Comparison of ENCODE assay signal across 8 cellular contexts in genomic region chr6:141562801-141563763, GRCh38.
A peak's percentile ranks its signal among the peaks of the same experiment; 100 is the strongest.
DNase-seq lines count a peak whose midpoint lies in the region; ATAC-seq and TF ChIP-seq lines count a peak whose summit lies in the region.

No MANE protein-coding gene starts in this region.

- H3K9ac ChIP-seq in skeletal muscle tissue (ENCODE audit: low read depth in 1 of 3, low read length in 3 of 3): peak overlapping the region; percentile 47 to 72 (median 50)

- peak overlapping the region; percentile 12 for H3K27ac Mint-ChIP-seq in T-helper 1 cell treated with Interleukin-12 subunit alpha and Interleukin-12 subunit beta and Interleukin-4 antibody, amounts not matched to agents 30 μg/mL and 1 μg/mL, for 36 hours

- H3K9me3 ChIP-seq in iPS DF 6.9 (ENCODE audit: control insufficient read depth, insufficient read depth, low read length): no peaks in the 10 kb centered on the region
- H3K9me3 ChIP-seq in skeletal muscle tissue (ENCODE audit: control insufficient read depth in 3 of 3, low read length in 3 of 3): no peaks in the 10 kb centered on the region

- ATAC-seq in HG02870 (IDR thresholded peaks at IDR 0.05; ENCODE audit: unreplicated experiment): peak; percentile 87

- H3K4me3 ChIP-seq in astrocyte of the cerebellum (ENCODE audit: low read depth, low read length): no peak overlapping the region
- H3K4me3 ChIP-seq in iPS DF 6.9 (ENCODE audit: low read length): no peak overlapping the region
- H3K4me3 ChIP-seq in skeletal muscle tissue (ENCODE audit: low read length in 3 of 3): peak overlapping the region; percentile 2 to 68 (median 38)

- H3K4me3 Mint-ChIP-seq in T-helper 1 cell treated with Interleukin-12 subunit alpha and Interleukin-12 subunit beta and Interleukin-4 antibody, amounts not matched to agents 30 μg/mL and 1 μg/mL, for 36 hours: peak overlapping the region; percentile 50

- peaks cover 14% of the 10 kb centered on the region for H3K4me1 Mint-ChIP-seq in T-helper 1 cell treated with Interleukin-12 subunit alpha and Interleukin-12 subunit beta and Interleukin-4 antibody, amounts not matched to agents 30 μg/mL and 1 μg/mL, for 36 hours (ENCODE audit: low read depth)

- H3K36me3 Mint-ChIP-seq in T-helper 1 cell treated with Interleukin-12 subunit alpha and Interleukin-12 subunit beta and Interleukin-4 antibody, amounts not matched to agents 30 μg/mL and 1 μg/mL, for 36 hours (ENCODE audit: low read depth): no peaks in the 10 kb centered on the region

- in situ Hi-C loops in astrocyte of the cerebellum (cut with HindIII; ENCODE audit: low sequenced_read_pairs): no loop called here

- DNase-seq in activated gamma-delta T cell treated with Interleukin-2 at 50 U/mL for 16 hours (peak; percentile 58), activated gamma-delta T cell (lab: John Stamatoyannopoulos, UW) (no peak), NCI-H1417 (lab: John Stamatoyannopoulos, UW) (peak; percentile 70 to 95 (median 78)), astrocyte of the cerebellum (ENCODE audit: low read depth) (peak; percentile 94), iPS DF 6.9 (ENCODE audit: low read depth, low spot score) (peak; percentile 52)

- H3K36me3 ChIP-seq in iPS DF 6.9 (ENCODE audit: control insufficient read depth, insufficient read depth, low read length) (no peaks in the 10 kb centered on the region), skeletal muscle tissue (ENCODE audit: control insufficient read depth in 3 of 3, insufficient read depth in 3 of 3, low read length in 3 of 3) (no peaks in the 10 kb centered on the region)

- no peaks in the 10 kb centered on the region for H3K27me3 ChIP-seq in iPS DF 6.9 (ENCODE audit: control insufficient read depth, insufficient read depth, low read length)
- H3K27me3 ChIP-seq in skeletal muscle tissue (ENCODE audit: control insufficient read depth in 3 of 3, insufficient read depth in 3 of 3, low read length in 3 of 3): no peaks in the 10 kb centered on the region

- H3K27me3 Mint-ChIP-seq in T-helper 1 cell treated with Interleukin-12 subunit alpha and Interleukin-12 subunit beta and Interleukin-4 antibody, amounts not matched to agents 30 μg/mL and 1 μg/mL, for 36 hours (ENCODE audit: low read depth): peaks cover 12% of the 10 kb centered on the region

- no peaks in the 10 kb centered on the region for H3K4me1 ChIP-seq in iPS DF 6.9 (ENCODE audit: control insufficient read depth, insufficient read depth, low read length)
- peaks cover 0 to 6% (median 6%) of the 10 kb centered on the region in 3 donors for H3K4me1 ChIP-seq in skeletal muscle tissue (ENCODE audit: control insufficient read depth in 3 of 3, insufficient read depth in 3 of 3, low read length in 3 of 3)

- WGBS in iPS DF 6.9 (ENCODE audit: insufficient coverage, insufficient read length): no CpG with 5 or more reads among the region's 11 CpGs

- TF ChIP-seq CTCF in astrocyte of the cerebellum (IDR thresholded peaks at IDR 0.05; ENCODE audit: low read depth, low read length, missing control alignments): peak; percentile 82

- H3K27ac ChIP-seq in iPS DF 6.9 (ENCODE audit: low read length) (no peak overlapping the region), skeletal muscle tissue (ENCODE audit: low read depth, low read length) (peak overlapping the region; percentile 42)

- H3K9me3 Mint-ChIP-seq in T-helper 1 cell treated with Interleukin-12 subunit alpha and Interleukin-12 subunit beta and Interleukin-4 antibody, amounts not matched to agents 30 μg/mL and 1 μg/mL, for 36 hours: no peaks in the 10 kb centered on the region

Comparison
In these comparisons a context has a peak if more than half of its experiments do, and no peak if none do; other contexts are left out.
1. H3K4me3 ChIP-seq: peak in skeletal muscle tissue (3 of 3); none in astrocyte of the cerebellum (single experiment) and iPS DF 6.9 (single experiment).